ENCODE assay signal across 26 cellular contexts in genomic region chr9:70452365-70452764, GRCh38.
"Had no signal": no experiment of that assay in that cellular context is flagged by ENCODE, and none has a peak within 500 bp of the region (broad histone marks: within the 10 kb centered on the region; RNA-seq: fewer than 3 reads in every experiment).

No MANE protein-coding gene starts in this region.

- H3K27ac ChIP-seq: left lung, neural progenitor cell, ovary, prostate gland, right lobe of liver, tibial nerve, uterus had no signal

- H3K9me3 ChIP-seq: left lung, ovary, prostate gland, right lobe of liver, tibial nerve, uterus had no signal

- H3K4me3 ChIP-seq: left lung, lung, neural progenitor cell, ovary, prostate gland, right lobe of liver, smooth muscle cell, tibial nerve, uterus had no signal

- DNase-seq: hypothalamus; immature natural killer cell; kidney; left colon; left lung; mesendoderm; naive B cell; natural killer cell; nephron progenitor cell; ovary; posterior cingulate gyrus; right lobe of liver; stimulated activated CD4-positive, alpha-beta T cell treated with anti-CD3 and anti-CD28 coated beads, Interleukin-1b, Interleukin-23, amount 100 ng/mL, for 48 hours; stimulated activated CD4-positive, alpha-beta T cell treated with anti-CD3 and anti-CD28 coated beads, Interleukin-2, amount 100 ng/mL, for 48 hours; stimulated activated CD4-positive, alpha-beta T cell treated with anti-CD3 and anti-CD28 coated beads, Interleukin-4, amount 100 ng/mL, for 4 hours; stimulated activated CD8-positive, alpha-beta memory T cell treated with anti-CD3 and anti-CD28 coated beads, Interleukin-4, amount 100 ng/mL, for 48 hours; stimulated activated naive CD4-positive, alpha-beta T cell treated with Interleukin-2 at 50 U/mL for 16 hours; stimulated activated naive CD8-positive, alpha-beta T cell treated with anti-CD3 and anti-CD28 coated beads, Interleukin-15, amount 100 ng/mL, for 72 hours; substantia nigra; uterus had no signal

- H3K4me1 ChIP-seq: left lung, neural progenitor cell, prostate gland, uterus had no signal

- H3K36me3 ChIP-seq: left lung, neural progenitor cell, ovary, prostate gland, right lobe of liver, tibial nerve, uterus had no signal

- H3K27me3 ChIP-seq: left lung, neural progenitor cell, ovary, right lobe of liver, tibial nerve, uterus had no signal

- ATAC-seq: left colon; left lung; natural killer cell; stimulated activated memory B cell treated with anti-CD40 and anti-IgM and Interleukin-4, amounts not matched to agents 10 μg/mL and 1 μg/mL and 100 μg/mL, for 72 hours; stimulated activated naive CD8-positive, alpha-beta T cell treated with anti-CD3 and anti-CD28 coated beads, Interleukin-15, amount 100 ng/mL, for 72 hours had no signal
